Comparison of ENCODE assay signal across 8 cellular contexts in genomic region chr6:157235600-157236039, GRCh38.
DNase-seq lines count a peak whose midpoint lies in the region; ATAC-seq and TF ChIP-seq lines count a peak whose summit lies in the region.

No MANE protein-coding gene starts in this region.

- H3K36me3 ChIP-seq in RWPE2 (ENCODE audit: low read depth): no peaks in the 10 kb centered on the region
- no peaks in the 10 kb centered on the region for H3K36me3 ChIP-seq in ascending aorta
- H3K36me3 ChIP-seq in ovary: no peaks in the 10 kb centered on the region

- DNase-seq in RWPE2 (ENCODE audit: low spot score) (no peak), ascending aorta (ENCODE audit: low spot score in 2 of 2) (peak; percentile 45 to 88), left cardiac atrium (peak; percentile 70), ovary (peak; percentile 67 to 78 (median 74)), NCI-H510A treated with DMSO at 0.1 percent for 48 hours (lab: John Stamatoyannopoulos, UW) (no peak), 8988T (no peak), SW480 (ENCODE audit: low spot score) (no peak)

- 1% methylated on average over 27 to 28 of the region's 28 CpGs for WGBS in ovary, 3 donors

- peaks cover 10% of the 10 kb centered on the region for H3K4me1 ChIP-seq in RWPE2 (ENCODE audit: insufficient read depth, poor library complexity, severe bottlenecking)
- H3K4me1 ChIP-seq in ascending aorta: peaks cover 7 to 28% of the 10 kb centered on the region in 2 donors
- peaks cover 8% of the 10 kb centered on the region for H3K4me1 ChIP-seq in ovary (ENCODE audit: insufficient read depth)

- peaks cover 26% of the 10 kb centered on the region for H3K27me3 ChIP-seq in RWPE2 (ENCODE audit: insufficient read depth, poor library complexity, severe bottlenecking)
- no peaks in the 10 kb centered on the region for H3K27me3 ChIP-seq in ascending aorta
- H3K27me3 ChIP-seq in ovary: no peaks in the 10 kb centered on the region

- ATAC-seq in GM19043 (IDR thresholded peaks at IDR 0.05; ENCODE audit: low read depth, unreplicated experiment): peak; percentile 39
- ATAC-seq in RWPE2 (ENCODE audit: low read depth): peak; percentile 70
- ATAC-seq in left cardiac atrium: peak; percentile 75 to 82

- H3K9me3 ChIP-seq in RWPE2 (ENCODE audit: severe bottlenecking) (no peaks in the 10 kb centered on the region), ascending aorta (no peaks in the 10 kb centered on the region), ovary (no peaks in the 10 kb centered on the region)

- TF ChIP-seq EP300 in ovary (IDR thresholded peaks at IDR 0.05): no peak

- TF ChIP-seq CTCF in RWPE2 (IDR thresholded peaks at IDR 0.05; ENCODE audit: poor library complexity, severe bottlenecking): peak; percentile 52
- TF ChIP-seq CTCF in ascending aorta (IDR thresholded peaks at IDR 0.05): peak; percentile 81 to 87 (median 87)
- peak; percentile 53 to 70 (median 62) for TF ChIP-seq CTCF in ovary (IDR thresholded peaks at IDR 0.05)

- H3K27ac ChIP-seq in RWPE2 (ENCODE audit: poor library complexity, severe bottlenecking) (no peak overlapping the region), ascending aorta (peak overlapping the region; percentile 96), ovary (peak overlapping the region; percentile 54 to 80)

- TF ChIP-seq POLR2A in ovary (IDR thresholded peaks at IDR 0.05): peak; percentile 50

- H3K4me3 ChIP-seq in RWPE2 (ENCODE audit: severe bottlenecking) (peak overlapping the region; percentile 26), ascending aorta (peak overlapping the region; percentile 59 to 64), ovary (peak overlapping the region; percentile 56)

- intact Hi-C loops in ascending aorta (cut with DNase I) (loop anchor here (1.0 kb wide), 1 partner anchor 39 kb away; no protein-coding TSS in a partner anchor), left cardiac atrium (cut with DNase I) (loop anchor here in 1 of 2 donors (5.0 kb wide), 1 partner anchor 37 kb away; no protein-coding TSS in a partner anchor), ovary (cut with DNase I) (loop anchor here in 1 of 4 donors (5.0 kb wide), 1 partner anchor 37 kb away; no protein-coding TSS in a partner anchor)

Comparison
In these comparisons a context has a peak if more than half of its experiments do, and no peak if none do; other contexts are left out.
1. DNase-seq: peak in ascending aorta (2 of 2), left cardiac atrium (single experiment) and ovary (5 of 5); none in RWPE2 (single experiment), NCI-H510A treated with DMSO at 0.1 percent for 48 hours (single experiment), 8988T (single experiment) and SW480 (single experiment).
2. Peak in every context shown above with its lines, with median percentiles within 50 percentile points of each other: ATAC-seq, H3K4me3 ChIP-seq and CTCF ChIP-seq.